Comparison of ENCODE assay signal across 21 cellular contexts in genomic region chr16:56889206-56889605, GRCh38. TPM values are rescaled to one million over a fixed set of nuclear protein-coding genes. Genes with fewer than 3 reads are reported as not detected.
DNase-seq lines count a peak whose midpoint lies in the region; ATAC-seq and TF ChIP-seq lines count a peak whose summit lies in the region.
"Had no signal": no experiment of that assay in that cellular context is flagged by ENCODE, and none has a peak within 500 bp of the region (broad histone marks: within the 10 kb centered on the region; RNA-seq: fewer than 3 reads in every experiment).

No MANE protein-coding gene starts in this region.

- H2BK120ac ChIP-seq in mesendoderm (ENCODE audit: low read depth, low read length), result no peak overlapping the region

- ATAC-seq in GM18505 (IDR thresholded peaks at IDR 0.05; ENCODE audit: unreplicated experiment) (peak; percentile 24), HG02798 (IDR thresholded peaks at IDR 0.05; ENCODE audit: poor library complexity, unreplicated experiment) (peak; percentile 37), SK-N-SH treated with all-trans-retinoic acid at 6 μM for 48 hours (peak; percentile 56; the same call in 1 of the 3 replicates)
- ATAC-seq: activated naive CD8-positive, alpha-beta T cell treated with anti-CD3 and anti-CD28 coated beads, Interleukin-2, amount 50 U/mL, for 24 hours; PC-3 had no signal

- no peak overlapping the region for H2BK5ac ChIP-seq in mesendoderm (ENCODE audit: low read length)

- H2BK15ac ChIP-seq in mesendoderm (replicated peaks; ENCODE audit: low read depth), result no peak overlapping the region

- H3K27me3 ChIP-seq in mesendoderm (ENCODE audit: insufficient read depth, low read length, poor library complexity), result no peaks in the 10 kb centered on the region
- H3K27me3 ChIP-seq: breast epithelium, dorsolateral prefrontal cortex, testis had no signal

- H4K8ac ChIP-seq in mesendoderm (ENCODE audit: low read depth, low read length), result no peak overlapping the region

- H2AK5ac ChIP-seq in mesendoderm (ENCODE audit: low read length), result no peak overlapping the region

- H4K5ac ChIP-seq in mesendoderm (ENCODE audit: low read length), result no peak overlapping the region

- no peak overlapping the region for H3K27ac ChIP-seq in mesendoderm (ENCODE audit: low read depth, low read length)
- H3K27ac ChIP-seq: breast epithelium, dorsolateral prefrontal cortex, SK-N-MC, testis had no signal

- H3K4me1 ChIP-seq in mesendoderm (ENCODE audit: control insufficient read depth, low read depth, low read length), result no peaks in the 10 kb centered on the region
- H3K4me1 ChIP-seq: breast epithelium, testis had no signal

- H3K79me2 ChIP-seq in mesendoderm (ENCODE audit: control insufficient read depth, insufficient read depth, low read length), result no peaks in the 10 kb centered on the region

- no peak overlapping the region for H3K9ac ChIP-seq in mesendoderm (ENCODE audit: low read length)

- H3K36me3 ChIP-seq in mesendoderm (ENCODE audit: control insufficient read depth, insufficient read depth, low read length), result no peaks in the 10 kb centered on the region
- H3K36me3 ChIP-seq: breast epithelium had no signal

- no peak overlapping the region for H3K18ac ChIP-seq in mesendoderm (ENCODE audit: low read length)

- H3K79me1 ChIP-seq in mesendoderm (ENCODE audit: low read length), result no peaks in the 10 kb centered on the region

- DNase-seq in mesendoderm (peak; percentile 47), Kasumi-1 (lab: John Stamatoyannopoulos, UW) (no peak), NOMO-1 treated with DMSO at 0.1 percent for 48 hours (lab: John Stamatoyannopoulos, UW; ENCODE audit: unreplicated experiment) (no peak), GOT3 (lab: John Stamatoyannopoulos, UW) (no peak)
- DNase-seq in stimulated activated CD4-positive, alpha-beta T cell treated with anti-CD3 and anti-CD28 coated beads, Interleukin-15, amount 100 ng/mL, for 24 hours, result no peak
- DNase-seq: activated CD4-positive, alpha-beta memory T cell treated with anti-CD3 and anti-CD28 coated beads for 36 hours; activated naive CD8-positive, alpha-beta T cell treated with anti-CD3 and anti-CD28 coated beads, Interleukin-2, amount 50 U/mL, for 24 hours; activated T-cell treated with anti-CD3 and anti-CD28 coated beads, Interleukin-2, amount 50 U/mL, for 48 hours; dorsolateral prefrontal cortex; glutamatergic neuron; midbrain; NCI-H446 treated with DMSO at 0.1 percent for 48 hours; nucleus accumbens; PC-3; stimulated activated CD4-positive, alpha-beta T cell treated with anti-CD3 and anti-CD28 coated beads, Interleukin-2, amount 100 ng/mL, for 48 hours; testis had no signal

- no peak overlapping the region for H3K4ac ChIP-seq in mesendoderm (ENCODE audit: low read depth, low read length)

- WGBS in mesendoderm (ENCODE audit: extremely low coverage, insufficient coverage, low lambda C conversion rate), result no CpG with 5 or more reads among the region's 5 CpGs

- H3K56ac ChIP-seq in mesendoderm (ENCODE audit: low read length), result no peak overlapping the region

- TF ChIP-seq POLR2A in GM18505 (IDR thresholded peaks at IDR 0.05; ENCODE audit: borderline replicate concordance, extremely low read depth, insufficient read depth, insufficient read length), result no peak

- H3K23ac ChIP-seq in mesendoderm (ENCODE audit: low read length), result no peak overlapping the region

- no peak overlapping the region for H3K4me3 ChIP-seq in mesendoderm (ENCODE audit: low read length)
- H3K4me3 ChIP-seq: breast epithelium, dorsolateral prefrontal cortex, SK-N-MC, testis had no signal

- H3K4me2 ChIP-seq in mesendoderm (ENCODE audit: low read length), result no peak overlapping the region

TF ChIP-seq in SK-N-SH treated with all-trans-retinoic acid at 6 μM for 48 hours, 23 proteins besides CTCF, POLR2A, EP300 and RAD21:
- TF ChIP-seq TCF4 (CRISPR knock-in tag; IDR thresholded peaks at IDR 0.05; ENCODE audit: borderline replicate concordance) (no peak), SNAI2 (CRISPR knock-in tag; IDR thresholded peaks at IDR 0.05) (no peak), ZFP30 (CRISPR knock-in tag; IDR thresholded peaks at IDR 0.05) (no peak), BACH2 (CRISPR knock-in tag; IDR thresholded peaks at IDR 0.05; ENCODE audit: borderline replicate concordance) (no peak), ZNF565 (CRISPR knock-in tag; conservative IDR thresholded peaks at IDR 0.05; ENCODE audit: low read depth) (no peak), ZNF70 (CRISPR knock-in tag; IDR thresholded peaks at IDR 0.05) (no peak), ZNF8 (CRISPR knock-in tag; IDR thresholded peaks at IDR 0.05) (no peak), OSR1 (CRISPR knock-in tag; IDR thresholded peaks at IDR 0.05) (no peak), ISL1 (CRISPR knock-in tag; IDR thresholded peaks at IDR 0.05) (no peak), ESRRG (CRISPR knock-in tag; IDR thresholded peaks at IDR 0.05) (no peak), ZFP3 (CRISPR knock-in tag; IDR thresholded peaks at IDR 0.05) (no peak), CSDC2 (CRISPR knock-in tag; IDR thresholded peaks at IDR 0.05) (no peak), PPARA (CRISPR knock-in tag; IDR thresholded peaks at IDR 0.05; ENCODE audit: borderline replicate concordance) (no peak), TOX (CRISPR knock-in tag; IDR thresholded peaks at IDR 0.05; ENCODE audit: borderline replicate concordance) (no peak), TSHZ2 (CRISPR knock-in tag; IDR thresholded peaks at IDR 0.05) (no peak), ZC3H10 (CRISPR knock-in tag; IDR thresholded peaks at IDR 0.05) (no peak), RARB (CRISPR knock-in tag; IDR thresholded peaks at IDR 0.05) (no peak), PATZ1 (CRISPR knock-in tag; IDR thresholded peaks at IDR 0.05; ENCODE audit: borderline replicate concordance) (no peak)
- TF ChIP-seq, protein P1, sequence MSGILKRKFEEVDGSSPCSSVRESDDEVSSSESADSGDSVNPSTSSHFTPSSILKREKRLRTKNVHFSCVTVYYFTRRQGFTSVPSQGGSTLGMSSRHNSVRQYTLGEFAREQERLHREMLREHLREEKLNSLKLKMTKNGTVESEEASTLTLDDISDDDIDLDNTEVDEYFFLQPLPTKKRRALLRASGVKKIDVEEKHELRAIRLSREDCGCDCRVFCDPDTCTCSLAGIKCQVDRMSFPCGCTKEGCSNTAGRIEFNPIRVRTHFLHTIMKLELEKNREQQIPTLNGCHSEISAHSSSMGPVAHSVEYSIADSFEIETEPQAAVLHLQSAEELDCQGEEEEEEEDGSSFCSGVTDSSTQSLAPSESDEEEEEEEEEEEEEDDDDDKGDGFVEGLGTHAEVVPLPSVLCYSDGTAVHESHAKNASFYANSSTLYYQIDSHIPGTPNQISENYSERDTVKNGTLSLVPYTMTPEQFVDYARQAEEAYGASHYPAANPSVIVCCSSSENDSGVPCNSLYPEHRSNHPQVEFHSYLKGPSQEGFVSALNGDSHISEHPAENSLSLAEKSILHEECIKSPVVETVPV (CRISPR knock-in tag; IDR thresholded peaks at IDR 0.05), result no peak

RNA-seq across cellular contexts. Expression of gene SLC12A3, which starts 24.2 kb away (rescaled TPM):
- 0.04 TPM for polyA plus RNA-seq in mesendoderm (2013, experiment 1 of 2)
- 0.01 TPM for polyA plus RNA-seq in mesendoderm (2013, experiment 2 of 2)

RNA-seq across cellular contexts. Expression of gene HERPUD1, which starts 42.7 kb away (rescaled TPM):
- polyA plus RNA-seq in mesendoderm (2013, experiment 1 of 2), result 23.1 TPM
- polyA plus RNA-seq in mesendoderm (2013, experiment 2 of 2), result 23.7 TPM
